Comparison of ENCODE assay signal across 8 cellular contexts in the genomic region with DNA sequence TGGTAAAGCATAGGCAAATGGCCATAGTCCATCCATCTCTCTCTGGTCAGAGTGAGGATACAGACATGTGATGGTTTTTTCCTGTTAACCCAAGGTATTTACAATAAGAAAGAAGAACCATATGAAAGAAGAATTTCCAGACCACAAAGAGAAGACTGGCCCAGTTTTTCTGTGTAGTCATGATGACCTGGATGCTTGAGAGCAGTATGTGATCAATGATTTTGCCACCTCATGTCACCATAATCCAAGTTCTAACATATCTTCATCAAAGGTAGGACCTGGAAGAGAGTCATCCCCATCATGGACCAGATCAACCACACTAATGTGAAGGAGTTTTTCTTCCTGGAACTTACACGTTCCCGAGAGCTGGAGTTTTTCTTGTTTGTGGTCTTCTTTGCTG. TPM values are rescaled to one million over a fixed set of nuclear protein-coding genes. Genes with fewer than 3 reads are reported as not detected.
"Had no signal": no experiment of that assay in that cellular context is flagged by ENCODE, and none has a peak within 500 bp of the region (broad histone marks: within the 10 kb centered on the region; RNA-seq: fewer than 3 reads in every experiment).

A gene (plus strand): TSS at position 301 of the 400 bp plus-strand sequence. CDS start 0 bp downstream, at position 301.

- FAIRE-seq: HepG2, HTR-8/SVneo, K562 had no signal

- H3K4me3 ChIP-seq: K562 had no signal

- DNase-seq: IMR-90, KBM-7, KG1 had no signal

RNA-seq across cellular contexts. Expression of the gene that starts here (rescaled TPM):
- total RNA-seq: HepG2, HT-29, HT1080, IMR-90, K562 had no signal
